8 cellular contexts compared by ENCODE assay signal in genomic region chr1:228236744-228237143, GRCh38. TPM values are rescaled to one million over a fixed set of nuclear protein-coding genes. Genes with fewer than 3 reads are reported as not detected.
DNase-seq lines count a peak whose midpoint lies in the region; ATAC-seq and TF ChIP-seq lines count a peak whose summit lies in the region.

No MANE protein-coding gene starts in this region.

- H4K20me1 ChIP-seq in OCI-LY1 (ENCODE audit: insufficient read depth, low read length): no peaks in the 10 kb centered on the region

- peak; percentile 30 to 39 for DNase-seq in activated T-cell treated with anti-CD3 and anti-CD28 coated beads, Interleukin-2, amount 50 U/mL, for 72 hours
- DNase-seq in activated T-cell treated with anti-CD3 and anti-CD28 coated beads, Interleukin-2, amount 50 U/mL, for 24 hours: no peak
- DNase-seq in fibroblast of the aortic adventitia (ENCODE audit: low read depth) (peak; percentile 61), GM19240 (ENCODE audit: insufficient read length, low spot score) (no peak), ovary (no peak)
- peak; percentile 54 for DNase-seq in stimulated activated naive CD8-positive, alpha-beta T cell treated with anti-CD3 and anti-CD28 coated beads, Interleukin-15, Interleukin-2, amounts not matched to agents 100 U/mL and 50 U/mL, for 24 hours

- H3K27ac ChIP-seq in OCI-LY1 (ENCODE audit: low read depth, low read length, poor library complexity, severe bottlenecking) (no peak overlapping the region), ovary (no peak overlapping the region)

- no peaks in the 10 kb centered on the region for H3K27me3 Mint-ChIP-seq in activated T-cell treated with anti-CD3 and anti-CD28 coated beads, Interleukin-2, amount 50 U/mL, for 72 hours (ENCODE audit: low read depth)
- no peaks in the 10 kb centered on the region for H3K27me3 Mint-ChIP-seq in activated T-cell treated with anti-CD3 and anti-CD28 coated beads, Interleukin-2, amount 50 U/mL, for 24 hours

- no peak for ATAC-seq in activated T-cell treated with anti-CD3 and anti-CD28 coated beads, Interleukin-2, amount 50 U/mL, for 72 hours (replicated peaks in 1 of 2)
- no peak for ATAC-seq in stimulated activated naive CD8-positive, alpha-beta T cell treated with anti-CD3 and anti-CD28 coated beads, Interleukin-15, Interleukin-2, amounts not matched to agents 100 U/mL and 50 U/mL, for 24 hours
- ATAC-seq in HG03097 (IDR thresholded peaks at IDR 0.05; ENCODE audit: low FRiP score, unreplicated experiment): no peak

- intact Hi-C loops in ovary (cut with DNase I): no loop called here

- no peaks in the 10 kb centered on the region for H3K79me2 ChIP-seq in OCI-LY1 (ENCODE audit: insufficient read depth, low read length)

- no peaks in the 10 kb centered on the region for H3K4me1 ChIP-seq in OCI-LY1 (ENCODE audit: insufficient read depth, low read length, severe bottlenecking)
- H3K4me1 ChIP-seq in ovary (ENCODE audit: insufficient read depth): no peaks in the 10 kb centered on the region

- H3K9ac ChIP-seq in OCI-LY1 (ENCODE audit: low read length): no peak overlapping the region

- H3K4me3 Mint-ChIP-seq in activated T-cell treated with anti-CD3 and anti-CD28 coated beads, Interleukin-2, amount 50 U/mL, for 72 hours: no peak overlapping the region
- H3K4me3 Mint-ChIP-seq in activated T-cell treated with anti-CD3 and anti-CD28 coated beads, Interleukin-2, amount 50 U/mL, for 24 hours: no peak overlapping the region

- H3K27me3 ChIP-seq in OCI-LY1 (ENCODE audit: insufficient read depth, low read length) (no peaks in the 10 kb centered on the region), ovary (no peaks in the 10 kb centered on the region)

- H2AFZ ChIP-seq in OCI-LY1 (ENCODE audit: low read length): no peak overlapping the region

- no peaks in the 10 kb centered on the region for H3F3A ChIP-seq in OCI-LY1 (ENCODE audit: insufficient read depth, low read length)

- H3K27ac Mint-ChIP-seq in activated T-cell treated with anti-CD3 and anti-CD28 coated beads, Interleukin-2, amount 50 U/mL, for 72 hours: no peak overlapping the region
- no peak overlapping the region for H3K27ac Mint-ChIP-seq in activated T-cell treated with anti-CD3 and anti-CD28 coated beads, Interleukin-2, amount 50 U/mL, for 24 hours

- no peak for TF ChIP-seq EP300 in ovary (IDR thresholded peaks at IDR 0.05)

- no peaks in the 10 kb centered on the region for H3K9me2 ChIP-seq in OCI-LY1 (ENCODE audit: low read depth, low read length)

- TF ChIP-seq POLR2A in ovary (IDR thresholded peaks at IDR 0.05): no peak

- TF ChIP-seq CTCF in OCI-LY1 (IDR thresholded peaks at IDR 0.05; ENCODE audit: low read length) (peak; percentile 71), fibroblast of the aortic adventitia (IDR thresholded peaks at IDR 0.05; ENCODE audit: insufficient read depth, low read length) (peak; percentile 64), ovary (IDR thresholded peaks at IDR 0.05) (no peak)

- H3K4me2 ChIP-seq in OCI-LY1 (ENCODE audit: low read length): no peak overlapping the region

- no peak overlapping the region for H3K4me3 ChIP-seq in OCI-LY1 (ENCODE audit: low read depth, low read length, poor library complexity, severe bottlenecking)
- no peak overlapping the region for H3K4me3 ChIP-seq in fibroblast of the aortic adventitia (ENCODE audit: low read depth, low read length)
- no peak overlapping the region for H3K4me3 ChIP-seq in ovary

- peaks cover 3% of the 10 kb centered on the region; the same call in 1 of the 2 replicates for H3K9me3 ChIP-seq in OCI-LY1 (ENCODE audit: low read length)
- no peaks in the 10 kb centered on the region for H3K9me3 ChIP-seq in ovary

- WGBS in ovary, 3 donors: 54 to 59% (median 58%) methylated on average over 5 of the region's 5 CpGs

- no peaks in the 10 kb centered on the region for H3K36me3 ChIP-seq in OCI-LY1 (ENCODE audit: insufficient read depth, low read length)
- H3K36me3 ChIP-seq in ovary: no peaks in the 10 kb centered on the region

- H3K4me1 Mint-ChIP-seq in activated T-cell treated with anti-CD3 and anti-CD28 coated beads, Interleukin-2, amount 50 U/mL, for 72 hours (ENCODE audit: low read depth): no peaks in the 10 kb centered on the region
- H3K4me1 Mint-ChIP-seq in activated T-cell treated with anti-CD3 and anti-CD28 coated beads, Interleukin-2, amount 50 U/mL, for 24 hours (ENCODE audit: low read depth): peaks cover 4% of the 10 kb centered on the region

- H3K36me3 Mint-ChIP-seq in activated T-cell treated with anti-CD3 and anti-CD28 coated beads, Interleukin-2, amount 50 U/mL, for 72 hours (ENCODE audit: insufficient read depth in 2 of 2): peaks cover 43 to 67% of the 10 kb centered on the region in 2 donors
- peaks cover 92% of the 10 kb centered on the region for H3K36me3 Mint-ChIP-seq in activated T-cell treated with anti-CD3 and anti-CD28 coated beads, Interleukin-2, amount 50 U/mL, for 24 hours (ENCODE audit: low read depth)

- peaks cover 12 to 25% of the 10 kb centered on the region in 2 donors for H3K9me3 Mint-ChIP-seq in activated T-cell treated with anti-CD3 and anti-CD28 coated beads, Interleukin-2, amount 50 U/mL, for 72 hours
- peaks cover 37% of the 10 kb centered on the region for H3K9me3 Mint-ChIP-seq in activated T-cell treated with anti-CD3 and anti-CD28 coated beads, Interleukin-2, amount 50 U/mL, for 24 hours

RNA-seq across cellular contexts. Expression of gene OBSCN, which starts 28.9 kb away (rescaled TPM):
- total RNA-seq in activated T-cell treated with anti-CD3 and anti-CD28 coated beads, Interleukin-2, amount 50 U/mL, for 72 hours: 10 to 100 TPM; 25.0 to 27.7 TPM
- total RNA-seq in fibroblast of the aortic adventitia (ENCODE audit: low replicate concordance) (0.99 and 3.1 TPM in 2 replicates), ovary (10 to 100 TPM; 21.7 to 37.1 (median 29.9) TPM)
- 10 to 100 TPM in 1 of 2 donors, 1 to 10 TPM in 1; 3.5 to 11.9 TPM for polyA plus RNA-seq in ovary

Comparison
In these comparisons a context has a peak if more than half of its experiments do, and no peak if none do; other contexts are left out.
1. DNase-seq: peak in activated T-cell treated with anti-CD3 and anti-CD28 coated beads, Interleukin-2, amount 50 U/mL, for 72 hours (2 of 2), fibroblast of the aortic adventitia (single experiment) and stimulated activated naive CD8-positive, alpha-beta T cell treated with anti-CD3 and anti-CD28 coated beads, Interleukin-15, Interleukin-2, amounts not matched to agents 100 U/mL and 50 U/mL, for 24 hours (single experiment); none in activated T-cell treated with anti-CD3 and anti-CD28 coated beads, Interleukin-2, amount 50 U/mL, for 24 hours (single experiment), GM19240 (single experiment) and ovary (0 of 5).
2. CTCF ChIP-seq: peak in OCI-LY1 (single experiment) and fibroblast of the aortic adventitia (single experiment); none in ovary (0 of 3).